ENCODE assay signal across 8 cellular contexts in genomic region chr18:76528477-76529432, GRCh38. TPM values are rescaled to one million over a fixed set of nuclear protein-coding genes. Genes with fewer than 3 reads are reported as not detected.
A peak's percentile ranks its signal among the peaks of the same experiment; 100 is the strongest.
DNase-seq lines count a peak whose midpoint lies in the region; ATAC-seq and TF ChIP-seq lines count a peak whose summit lies in the region.

No MANE protein-coding gene starts in this region.

- TF ChIP-seq EP300 in Ishikawa (IDR thresholded peaks at IDR 0.05; ENCODE audit: borderline replicate concordance), result no peak

- TF ChIP-seq CTCF in activated CD8-positive, alpha-beta T cell treated with anti-CD3 and anti-CD28 coated beads for 36 hours (IDR thresholded peaks at IDR 0.05), result no peak
- no peak for TF ChIP-seq CTCF in osteocyte (IDR thresholded peaks at IDR 0.05)

- TF ChIP-seq RAD21 in Ishikawa (IDR thresholded peaks at IDR 0.05; ENCODE audit: low read depth), result 0 out of 2 replicates have a peak, but pooled peaks have one; percentile 10

- WGBS in right cardiac atrium, result 15% methylated on average over 28 of the region's 28 CpGs

- H3K36me3 Mint-ChIP-seq in activated CD8-positive, alpha-beta T cell treated with anti-CD3 and anti-CD28 coated beads for 36 hours (ENCODE audit: low read depth), result no peaks in the 10 kb centered on the region
- H3K36me3 Mint-ChIP-seq in osteocyte (ENCODE audit: unreplicated experiment), result no peaks in the 10 kb centered on the region

- H3K4me1 ChIP-seq in right cardiac atrium (ENCODE audit: control insufficient read depth, insufficient read depth, low read length) (peaks cover 2% of the 10 kb centered on the region), skeletal muscle satellite cell (ENCODE audit: control insufficient read depth, insufficient read depth, low read length) (peaks cover 18% of the 10 kb centered on the region)

- peak overlapping the region; percentile 83 for H3K4me2 ChIP-seq in skeletal muscle satellite cell (ENCODE audit: low read length)

- H3K27me3 ChIP-seq in right cardiac atrium (ENCODE audit: control insufficient read depth, insufficient read depth) (no peaks in the 10 kb centered on the region), skeletal muscle satellite cell (ENCODE audit: control insufficient read depth, insufficient read depth, low read length) (peaks cover 38% of the 10 kb centered on the region)

- H3K9ac ChIP-seq in skeletal muscle satellite cell (ENCODE audit: low read depth, low read length), result no peak overlapping the region

- peak overlapping the region; percentile 77 for H3K27ac Mint-ChIP-seq in activated CD8-positive, alpha-beta T cell treated with anti-CD3 and anti-CD28 coated beads for 36 hours
- no peak overlapping the region for H3K27ac Mint-ChIP-seq in osteocyte (ENCODE audit: unreplicated experiment)

- intact Hi-C loops in activated CD8-positive, alpha-beta T cell treated with anti-CD3 and anti-CD28 coated beads for 36 hours (cut with micrococcal nuclease), result no loop called here
- intact Hi-C loops in right cardiac atrium (cut with DNase I), result no loop called here

- DNase-seq in SIG-M5 treated with dmso at 0.1 percent for 504 hours (lab: John Stamatoyannopoulos, UW; ENCODE audit: unreplicated experiment), result peak; percentile 50
- DNase-seq in SIG-M5 (lab: John Stamatoyannopoulos, UW), result no peak
- peak; percentile 43 for DNase-seq in activated CD8-positive, alpha-beta T cell treated with anti-CD3 and anti-CD28 coated beads for 36 hours
- peak in 1 of 3 donors; percentile 65 for DNase-seq in right cardiac atrium
- DNase-seq in osteocyte (ENCODE audit: extremely low spot score, unreplicated experiment), result no peak
- DNase-seq in D341Med (ENCODE audit: low spot score), result no peak

- H3K4me3 ChIP-seq in right cardiac atrium (ENCODE audit: low read length) (peak overlapping the region; percentile 37), skeletal muscle satellite cell (ENCODE audit: low read length) (peak overlapping the region; percentile 63)

- H3K4me3 Mint-ChIP-seq in activated CD8-positive, alpha-beta T cell treated with anti-CD3 and anti-CD28 coated beads for 36 hours, result peak overlapping the region; percentile 83
- H3K4me3 Mint-ChIP-seq in osteocyte (ENCODE audit: unreplicated experiment), result no peak overlapping the region

- no peaks in the 10 kb centered on the region for H3K36me3 ChIP-seq in skeletal muscle satellite cell (ENCODE audit: insufficient read depth, low read length)

- H3K9me3 ChIP-seq in right cardiac atrium (ENCODE audit: control insufficient read depth, low read length) (no peaks in the 10 kb centered on the region), skeletal muscle satellite cell (replicated peaks; ENCODE audit: low read length) (no peaks in the 10 kb centered on the region)

- peaks cover 8% of the 10 kb centered on the region for H3K4me1 Mint-ChIP-seq in activated CD8-positive, alpha-beta T cell treated with anti-CD3 and anti-CD28 coated beads for 36 hours (ENCODE audit: low read depth)
- peaks cover 22% of the 10 kb centered on the region for H3K4me1 Mint-ChIP-seq in osteocyte (ENCODE audit: unreplicated experiment)

- no peaks in the 10 kb centered on the region for H3K9me3 Mint-ChIP-seq in activated CD8-positive, alpha-beta T cell treated with anti-CD3 and anti-CD28 coated beads for 36 hours
- H3K9me3 Mint-ChIP-seq in osteocyte (ENCODE audit: unreplicated experiment), result no peaks in the 10 kb centered on the region

- ATAC-seq in activated CD8-positive, alpha-beta T cell treated with anti-CD3 and anti-CD28 coated beads for 36 hours, result peak; percentile 76
- ATAC-seq in right cardiac atrium, result peak; percentile 51 to 62

- peaks cover 30% of the 10 kb centered on the region for H3K27me3 Mint-ChIP-seq in activated CD8-positive, alpha-beta T cell treated with anti-CD3 and anti-CD28 coated beads for 36 hours
- peaks cover 22% of the 10 kb centered on the region for H3K27me3 Mint-ChIP-seq in osteocyte (ENCODE audit: unreplicated experiment)

- CTCF ChIA-PET in activated CD8-positive, alpha-beta T cell treated with anti-CD3 and anti-CD28 coated beads for 36 hours (lab: Charles Lee), result interaction anchor here (0.9 kb wide), 1 partner anchor 9 kb away, joined by 4 read pairs; no protein-coding TSS in a partner anchor

- POLR2A ChIA-PET in activated CD8-positive, alpha-beta T cell treated with anti-CD3 and anti-CD28 coated beads for 36 hours (lab: Charles Lee), result interaction anchor here (0.7 to 1.0 kb wide), 2 partner anchors 12 to 28 kb away, joined by 3 read pairs; no protein-coding TSS in a partner anchor

- H3K27ac ChIP-seq in right cardiac atrium (ENCODE audit: low read length), result no peak overlapping the region

TF ChIP-seq in Ishikawa, 13 proteins besides CTCF, POLR2A, EP300 and RAD21:
- TF ChIP-seq TCF12 (IDR thresholded peaks at IDR 0.05; ENCODE audit: low read depth) (no peak), ZBTB7A (IDR thresholded peaks at IDR 0.05; ENCODE audit: low read depth) (peak; percentile 94), FOXM1 (IDR thresholded peaks at IDR 0.05; ENCODE audit: borderline replicate concordance, low read depth) (no peak)

RNA-seq across cellular contexts. Expression of gene ZNF516, which starts 33.7 kb away (rescaled TPM):
- 10 to 100 TPM in 1 of 2 experiments, 1 to 10 TPM in 1; 7.0 to 10.5 TPM for total RNA-seq in activated CD8-positive, alpha-beta T cell treated with anti-CD3 and anti-CD28 coated beads for 36 hours
- total RNA-seq in right cardiac atrium (10 to 100 TPM; 11.0 to 16.2 (median 12.3) TPM), osteocyte (36.3 and 39.3 TPM in 2 replicates)
- polyA plus RNA-seq in right cardiac atrium, result 4.8 TPM
- total RNA-seq in skeletal muscle satellite cell (2012; rRNA removed), result 19.5 and 21.2 TPM in 2 replicates

Comparison
In these comparisons a context has a peak if more than half of its experiments do, and no peak if none do; other contexts are left out.
1. DNase-seq: peak in SIG-M5 treated with dmso at 0.1 percent for 504 hours (single experiment) and activated CD8-positive, alpha-beta T cell treated with anti-CD3 and anti-CD28 coated beads for 36 hours (single experiment); none in SIG-M5 (single experiment), osteocyte (single experiment) and D341Med (single experiment).